In the genomic region with DNA sequence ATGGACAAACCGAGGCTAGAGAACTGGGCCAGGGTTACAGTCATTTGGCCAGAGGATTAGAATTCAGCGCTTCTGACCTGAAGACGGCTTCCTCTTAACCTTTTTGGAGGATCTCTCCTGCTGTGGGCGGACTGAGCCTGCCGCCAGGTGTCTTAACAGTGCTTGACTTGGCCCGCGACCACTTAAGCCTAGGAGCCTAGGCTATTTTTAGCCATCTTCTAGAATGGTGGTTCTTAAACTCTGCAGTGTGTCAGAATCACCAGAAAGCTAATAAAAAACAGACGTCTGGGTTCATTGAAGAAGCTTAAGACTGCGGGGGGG, we compare ENCODE assay signal across 8 cellular contexts. TPM values are rescaled to one million over a fixed set of nuclear protein-coding genes. Genes with fewer than 3 reads are reported as not detected.
DNase-seq lines count a peak whose midpoint lies in the region; ATAC-seq and TF ChIP-seq lines count a peak whose summit lies in the region.

No MANE protein-coding gene starts in this region.

- H3K27ac ChIP-seq in SJCRH30 (peak overlapping the region; percentile 85), colonic mucosa (peak overlapping the region; percentile 93)

- ATAC-seq in GM18502 (IDR thresholded peaks at IDR 0.05; ENCODE audit: poor library complexity, unreplicated experiment), result no peak

- H3K27me3 ChIP-seq in SJCRH30, result no peaks in the 10 kb centered on the region
- no peaks in the 10 kb centered on the region for H3K27me3 ChIP-seq in colonic mucosa
- no peaks in the 10 kb centered on the region for H3K27me3 ChIP-seq in mucosa of stomach (ENCODE audit: control insufficient read depth, insufficient read depth, low read length)

- peak overlapping the region; percentile 91 to 100 for H3K9ac ChIP-seq in colonic mucosa (ENCODE audit: low read depth in 2 of 2, low read length in 2 of 2)
- H3K9ac ChIP-seq in mucosa of stomach (ENCODE audit: low read length), result peak overlapping the region; percentile 92

- intact Hi-C loops in colonic mucosa (cut with DNase I), result no loop called here

- H3K4me3 ChIP-seq in HFF-Myc (replicated peaks; ENCODE audit: low read depth, low read length), result peak overlapping the region; percentile 99
- peak overlapping the region; percentile 96 for H3K4me3 ChIP-seq in SJCRH30
- peak overlapping the region; percentile 98 for H3K4me3 ChIP-seq in colonic mucosa
- peak overlapping the region; percentile 91 for H3K4me3 ChIP-seq in mucosa of stomach (ENCODE audit: low read length)

- H3K36me3 ChIP-seq in SJCRH30 (peaks cover 21% of the 10 kb centered on the region), colonic mucosa (no peaks in the 10 kb centered on the region), mucosa of stomach (ENCODE audit: control insufficient read depth, insufficient read depth, low read length) (no peaks in the 10 kb centered on the region)

- H3K9me3 ChIP-seq in SJCRH30 (replicated peaks) (no peaks in the 10 kb centered on the region), colonic mucosa (no peaks in the 10 kb centered on the region), mucosa of stomach (ENCODE audit: control insufficient read depth, low read length) (no peaks in the 10 kb centered on the region)

- TF ChIP-seq CTCF in HFF-Myc (IDR thresholded peaks at IDR 0.05; ENCODE audit: low read depth, low read length, missing control alignments), result no peak
- TF ChIP-seq CTCF in colonic mucosa (IDR thresholded peaks at IDR 0.05), result no peak

- peaks cover 6% of the 10 kb centered on the region for H3K4me1 ChIP-seq in SJCRH30
- no peaks in the 10 kb centered on the region for H3K4me1 ChIP-seq in colonic mucosa
- H3K4me1 ChIP-seq in mucosa of stomach (ENCODE audit: control insufficient read depth, insufficient read depth, low read length), result no peaks in the 10 kb centered on the region

- DNase-seq in COLO829 (ENCODE audit: low spot score) (peak; percentile 25), HFF-Myc (ENCODE audit: extremely low read depth, low read depth) (no peak), SJCRH30 (peak; percentile 20 to 46), colonic mucosa (peak; percentile 47), OCI-M2 (lab: John Stamatoyannopoulos, UW; ENCODE audit: unreplicated experiment) (no peak), AG08395 (ENCODE audit: low spot score) (no peak)

RNA-seq across cellular contexts. Expression of a gene that starts 0.7 kb away (rescaled TPM):
- 160 and 168 TPM in 2 replicates for total RNA-seq in SJCRH30 (2014; rRNA removed; shearing (Covaris generic))
- 100 to 1,000 TPM; 306 to 337 TPM for total RNA-seq in colonic mucosa

RNA-seq across cellular contexts. Expression of a gene that starts 0.8 kb away (rescaled TPM):
- 60.9 and 66.8 TPM in 2 replicates for total RNA-seq in SJCRH30 (2014; rRNA removed; shearing (Covaris generic))
- total RNA-seq in colonic mucosa, result 10 to 100 TPM; 32.4 to 36.7 TPM

RNA-seq across cellular contexts. Expression of a gene that starts 54.2 kb away (rescaled TPM):
- total RNA-seq in SJCRH30 (2014; rRNA removed; shearing (Covaris generic)), result 14.0 and 21.2 TPM in 2 replicates
- total RNA-seq in colonic mucosa, result 10 to 100 TPM; 56.3 to 94.1 TPM

Comparison
In these comparisons a context has a peak if more than half of its experiments do, and no peak if none do; other contexts are left out.
1. DNase-seq: peak in COLO829 (single experiment), SJCRH30 (2 of 2) and colonic mucosa (single experiment); none in HFF-Myc (single experiment), OCI-M2 (single experiment) and AG08395 (single experiment).
2. Peak in every context shown above with its lines, with median percentiles within 50 percentile points of each other: H3K4me3 ChIP-seq.